In the genomic region with DNA sequence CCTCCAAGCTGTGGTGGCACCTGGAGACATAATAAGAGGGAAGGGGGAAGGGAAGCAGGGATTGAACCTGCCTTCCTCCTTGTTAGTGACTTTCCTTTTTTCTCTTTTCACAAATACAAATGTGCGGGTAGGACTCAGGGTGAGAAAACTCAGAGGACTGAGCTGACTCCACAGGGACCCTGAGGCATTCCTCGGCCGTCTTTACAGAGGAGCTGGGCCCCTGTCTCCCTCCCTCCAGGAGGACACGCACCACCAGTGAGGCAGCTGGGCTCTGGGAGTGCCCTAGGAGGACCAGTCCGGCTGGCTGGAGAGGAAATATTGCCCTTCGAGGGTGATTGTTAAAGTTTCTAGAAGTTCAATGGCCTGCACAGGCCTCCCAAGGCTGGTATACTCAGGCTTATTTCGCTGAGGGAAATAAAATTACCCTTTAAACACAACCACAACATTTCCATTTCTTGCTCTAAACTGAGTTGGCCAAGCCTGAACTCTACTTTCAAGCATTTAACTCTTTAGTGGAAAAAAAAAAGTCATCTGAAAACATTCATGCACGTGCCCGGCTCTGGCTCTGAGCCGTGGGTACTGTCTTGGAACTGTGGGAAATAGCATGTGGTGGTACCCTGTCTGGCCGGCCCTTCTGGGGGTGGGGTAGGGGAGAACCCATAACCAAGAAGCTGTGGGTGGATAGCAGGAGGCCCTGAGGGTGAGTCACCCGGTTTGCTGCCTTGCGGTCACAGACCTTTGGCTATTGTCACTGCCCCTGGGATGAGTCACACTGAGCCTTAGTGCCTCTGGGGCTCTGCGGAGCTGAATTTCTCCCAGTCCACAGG, we compare ENCODE assay signal across 8 cellular contexts.
DNase-seq lines count a peak whose midpoint lies in the region; ATAC-seq and TF ChIP-seq lines count a peak whose summit lies in the region.

No MANE protein-coding gene starts in this region.

- ATAC-seq in GM18909 (IDR thresholded peaks at IDR 0.05; ENCODE audit: poor library complexity, unreplicated experiment) (peak; percentile 77), HG03439 (IDR thresholded peaks at IDR 0.05; ENCODE audit: unreplicated experiment) (peak; percentile 91)

- peaks cover 6 to 8% of the 10 kb centered on the region in 2 donors for H3K4me1 ChIP-seq in breast epithelium
- H3K4me1 ChIP-seq in osteoblast (ENCODE audit: insufficient read depth, low read length), result peaks cover 47% of the 10 kb centered on the region
- no peaks in the 10 kb centered on the region for H3K4me1 ChIP-seq in effector memory CD4-positive, alpha-beta T cell (ENCODE audit: control insufficient read depth, insufficient read depth, low read length, poor library complexity, severe bottlenecking)

- H3K9me3 ChIP-seq in breast epithelium (no peaks in the 10 kb centered on the region), osteoblast (ENCODE audit: low read depth, low read length) (no peaks in the 10 kb centered on the region)
- H3K9me3 ChIP-seq in effector memory CD4-positive, alpha-beta T cell (ENCODE audit: control insufficient read depth, low read length), result no peaks in the 10 kb centered on the region

- peak overlapping the region; percentile 65 for H2AFZ ChIP-seq in osteoblast (ENCODE audit: low read length)

- TF ChIP-seq CTCF in breast epithelium (IDR thresholded peaks at IDR 0.05) (no peak), osteoblast (IDR thresholded peaks at IDR 0.05; ENCODE audit: extremely low read depth, low read depth, low read length) (no peak)

- H3K27me3 ChIP-seq in breast epithelium (no peaks in the 10 kb centered on the region), osteoblast (ENCODE audit: insufficient read depth, low read length) (no peaks in the 10 kb centered on the region)
- no peaks in the 10 kb centered on the region for H3K27me3 ChIP-seq in effector memory CD4-positive, alpha-beta T cell (replicated peaks; ENCODE audit: control insufficient read depth, insufficient read depth, low read length, poor library complexity, severe bottlenecking)

- DNase-seq in breast epithelium (ENCODE audit: low spot score in 2 of 2) (no peak), osteoblast (ENCODE audit: insufficient read length, low spot score, missing footprints) (peak; percentile 85), NCI-H345 treated with DMSO at 0.1 percent for 48 hours (lab: John Stamatoyannopoulos, UW; ENCODE audit: unreplicated experiment) (no peak), activated gamma-delta T cell (lab: John Stamatoyannopoulos, UW) (no peak), hypothalamus (lab: John Stamatoyannopoulos, UW) (no peak)
- no peak for DNase-seq in effector memory CD4-positive, alpha-beta T cell

- H3K36me3 ChIP-seq in breast epithelium (no peaks in the 10 kb centered on the region), osteoblast (ENCODE audit: insufficient read depth, low read length) (no peaks in the 10 kb centered on the region)
- H3K36me3 ChIP-seq in effector memory CD4-positive, alpha-beta T cell (ENCODE audit: control insufficient read depth, insufficient read depth, low read length), result no peaks in the 10 kb centered on the region

- TF ChIP-seq POLR2A in breast epithelium (IDR thresholded peaks at IDR 0.05), result no peak

- peak overlapping the region; percentile 40 for H3K4me2 ChIP-seq in osteoblast (ENCODE audit: insufficient read depth, low read length)

- H3K4me3 ChIP-seq in breast epithelium (no peak overlapping the region), osteoblast (ENCODE audit: insufficient read depth, low read length) (no peak overlapping the region)
- no peak overlapping the region for H3K4me3 ChIP-seq in effector memory CD4-positive, alpha-beta T cell (ENCODE audit: insufficient read depth, low read depth, low read length, poor library complexity, severe bottlenecking)

- intact Hi-C loops in breast epithelium (cut with DNase I; ENCODE audit: low total_unique reads), result no loop called here

- H3K27ac ChIP-seq in breast epithelium (peak overlapping the region; percentile 53 to 86), osteoblast (ENCODE audit: low read depth, low read length) (peak overlapping the region; percentile 80)
- H3K27ac ChIP-seq in effector memory CD4-positive, alpha-beta T cell (ENCODE audit: insufficient read depth, low read length, poor library complexity, severe bottlenecking), result no peak overlapping the region

- no peaks in the 10 kb centered on the region for H3K79me2 ChIP-seq in osteoblast (ENCODE audit: insufficient read depth, low read length)

- H4K20me1 ChIP-seq in osteoblast (ENCODE audit: insufficient read depth, low read length), result no peaks in the 10 kb centered on the region
